ENCODE assay signal across 8 cellular contexts in the genomic region with DNA sequence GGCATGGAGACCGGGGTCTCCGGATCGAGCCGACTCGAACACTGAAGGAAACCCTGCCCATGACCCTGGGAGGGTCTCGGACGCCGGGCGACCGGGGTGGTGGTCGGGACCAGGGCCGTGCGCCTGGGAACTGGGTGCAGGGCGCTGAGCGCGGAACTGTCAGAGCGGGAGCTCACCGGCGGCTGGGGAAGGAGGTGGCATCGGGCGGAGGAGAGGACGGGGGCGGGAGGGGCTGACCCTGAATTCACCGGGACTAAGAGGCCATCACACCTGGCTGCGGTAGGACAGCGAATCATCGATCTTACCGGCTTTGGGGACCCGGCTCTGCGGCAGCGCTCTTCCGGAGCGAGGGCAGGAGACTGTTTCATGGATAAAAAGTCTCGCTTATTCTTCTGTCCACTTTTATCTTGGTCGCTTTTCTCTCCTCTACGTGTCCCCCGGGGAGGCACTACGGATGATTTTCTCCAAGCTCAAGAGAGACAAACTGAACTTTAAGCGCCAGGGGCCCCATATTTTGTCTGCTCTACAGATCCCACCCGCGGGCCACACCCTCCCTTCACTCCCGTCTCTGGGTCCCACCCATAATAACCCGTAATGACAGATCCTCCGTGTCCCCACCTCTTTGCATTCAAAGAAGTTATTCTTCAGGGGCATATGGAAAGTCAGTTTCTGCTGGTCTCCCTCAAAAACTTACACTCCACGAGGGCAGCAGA. TPM values are rescaled to one million over a fixed set of nuclear protein-coding genes. Genes with fewer than 3 reads are reported as not detected.
DNase-seq lines count a peak whose midpoint lies in the region; ATAC-seq, FAIRE-seq and TF ChIP-seq lines count a peak whose summit lies in the region.

A gene with protein sequence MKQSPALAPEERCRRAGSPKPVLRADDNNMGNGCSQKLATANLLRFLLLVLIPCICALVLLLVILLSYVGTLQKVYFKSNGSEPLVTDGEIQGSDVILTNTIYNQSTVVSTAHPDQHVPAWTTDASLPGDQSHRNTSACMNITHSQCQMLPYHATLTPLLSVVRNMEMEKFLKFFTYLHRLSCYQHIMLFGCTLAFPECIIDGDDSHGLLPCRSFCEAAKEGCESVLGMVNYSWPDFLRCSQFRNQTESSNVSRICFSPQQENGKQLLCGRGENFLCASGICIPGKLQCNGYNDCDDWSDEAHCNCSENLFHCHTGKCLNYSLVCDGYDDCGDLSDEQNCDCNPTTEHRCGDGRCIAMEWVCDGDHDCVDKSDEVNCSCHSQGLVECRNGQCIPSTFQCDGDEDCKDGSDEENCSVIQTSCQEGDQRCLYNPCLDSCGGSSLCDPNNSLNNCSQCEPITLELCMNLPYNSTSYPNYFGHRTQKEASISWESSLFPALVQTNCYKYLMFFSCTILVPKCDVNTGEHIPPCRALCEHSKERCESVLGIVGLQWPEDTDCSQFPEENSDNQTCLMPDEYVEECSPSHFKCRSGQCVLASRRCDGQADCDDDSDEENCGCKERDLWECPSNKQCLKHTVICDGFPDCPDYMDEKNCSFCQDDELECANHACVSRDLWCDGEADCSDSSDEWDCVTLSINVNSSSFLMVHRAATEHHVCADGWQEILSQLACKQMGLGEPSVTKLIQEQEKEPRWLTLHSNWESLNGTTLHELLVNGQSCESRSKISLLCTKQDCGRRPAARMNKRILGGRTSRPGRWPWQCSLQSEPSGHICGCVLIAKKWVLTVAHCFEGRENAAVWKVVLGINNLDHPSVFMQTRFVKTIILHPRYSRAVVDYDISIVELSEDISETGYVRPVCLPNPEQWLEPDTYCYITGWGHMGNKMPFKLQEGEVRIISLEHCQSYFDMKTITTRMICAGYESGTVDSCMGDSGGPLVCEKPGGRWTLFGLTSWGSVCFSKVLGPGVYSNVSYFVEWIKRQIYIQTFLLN (minus strand): TSS at position 486 of the 713 bp plus-strand sequence. CDS start 118 bp downstream, at position 368.

- H3K9me3 Mint-ChIP-seq in activated B cell treated with CpG ODN at 0.5 μM for 24 hours: peaks cover 6% of the 10 kb centered on the region
- H3K9me3 Mint-ChIP-seq in neural crest cell: peaks cover 9% of the 10 kb centered on the region

- FAIRE-seq in GM19239 (lab: Jason Lieb, UNC): no peak

- intact Hi-C loops in activated B cell treated with CpG ODN at 0.5 μM for 24 hours (cut with micrococcal nuclease): loop anchor here (1.0 to 10.0 kb wide), 6 partner anchors 10 to 993 kb away; a partner anchor contains a TSS
- intact Hi-C loops in esophagus squamous epithelium (cut with DNase I): loop anchor here (10.0 kb wide), 1 partner anchor 153 kb away; no protein-coding TSS in a partner anchor

- H3K27me3 Mint-ChIP-seq in activated B cell treated with CpG ODN at 0.5 μM for 24 hours: peaks cover 26% of the 10 kb centered on the region
- peaks cover 47% of the 10 kb centered on the region for H3K27me3 Mint-ChIP-seq in neural crest cell (ENCODE audit: low read depth)

- peaks cover 0 to 7% (median 0%) of the 10 kb centered on the region in 4 donors for H3K27me3 ChIP-seq in esophagus squamous epithelium

- no peak for TF ChIP-seq POLR2A in esophagus squamous epithelium (IDR thresholded peaks at IDR 0.05)

- 3 to 6% methylated on average over 30 to 33 of the region's 45 CpGs for WGBS in esophagus squamous epithelium, 2 donors

- H3K27ac Mint-ChIP-seq in activated B cell treated with CpG ODN at 0.5 μM for 24 hours: no peak within 1 kb of the TSS
- no peak within 1 kb of the TSS for H3K27ac Mint-ChIP-seq in neural crest cell (ENCODE audit: unreplicated experiment)

- ATAC-seq in HG03103 (IDR thresholded peaks at IDR 0.05; ENCODE audit: low read depth, unreplicated experiment) (peak; percentile 2), activated B cell treated with CpG ODN at 0.5 μM for 24 hours (ENCODE audit: low read depth) (peak; percentile 15)

- H3K4me1 ChIP-seq in esophagus squamous epithelium: peaks cover 17 to 35% (median 20%) of the 10 kb centered on the region in 3 donors

- CTCF ChIA-PET in activated B cell treated with CpG ODN at 0.5 μM for 24 hours (lab: Charles Lee): interaction anchor here (1.1 kb wide), 1 partner anchor 151 kb away, joined by 4 read pairs; no protein-coding TSS in a partner anchor

- no peaks in the 10 kb centered on the region for H3K9me3 ChIP-seq in esophagus squamous epithelium

- H3K36me3 ChIP-seq in esophagus squamous epithelium: no peaks in the 10 kb centered on the region

- H3K4me1 Mint-ChIP-seq in activated B cell treated with CpG ODN at 0.5 μM for 24 hours (peaks cover 37% of the 10 kb centered on the region), neural crest cell (peaks cover 16% of the 10 kb centered on the region)

- H3K4me3 Mint-ChIP-seq in activated B cell treated with CpG ODN at 0.5 μM for 24 hours (peak within 1 kb of the TSS; percentile 86), neural crest cell (peak within 1 kb of the TSS; percentile 90)

- peak within 1 kb of the TSS in 1 of 4 donors; percentile 16 for H3K27ac ChIP-seq in esophagus squamous epithelium

- POLR2A ChIA-PET in activated B cell treated with CpG ODN at 0.5 μM for 24 hours (lab: Charles Lee): interaction anchor here (0.6 kb wide), 1 partner anchor 1069 kb away, joined by 3 read pairs; a partner anchor contains a TSS

- peak; percentile 58 for DNase-seq in NCI-H82 (lab: John Stamatoyannopoulos, UW)
- no peak for DNase-seq in NCI-H82 treated with DMSO at 0.1 percent for 48 hours (lab: John Stamatoyannopoulos, UW; ENCODE audit: unreplicated experiment)
- no peak for DNase-seq in activated B cell treated with CpG ODN at 0.5 μM for 24 hours
- no peak for DNase-seq in esophagus squamous epithelium (lab: John Stamatoyannopoulos, UW)
- DNase-seq in neural crest cell (ENCODE audit: low read depth, low spot score): no peak
- no peak for DNase-seq in GM19239 (ENCODE audit: insufficient read length, low spot score)
- no peak for DNase-seq in NOMO-1 (lab: John Stamatoyannopoulos, UW; ENCODE audit: unreplicated experiment in 2 of 2)

- peak within 1 kb of the TSS; percentile 38 to 71 (median 49) for H3K4me3 ChIP-seq in esophagus squamous epithelium

- no peaks in the 10 kb centered on the region for H3K36me3 Mint-ChIP-seq in activated B cell treated with CpG ODN at 0.5 μM for 24 hours (ENCODE audit: low read depth)
- H3K36me3 Mint-ChIP-seq in neural crest cell (ENCODE audit: low read depth): peaks cover 4% of the 10 kb centered on the region

- no peak for TF ChIP-seq CTCF in activated B cell treated with CpG ODN at 0.5 μM for 24 hours (IDR thresholded peaks at IDR 0.05)
- TF ChIP-seq CTCF in esophagus squamous epithelium (IDR thresholded peaks at IDR 0.05): no peak
- TF ChIP-seq CTCF in neural crest cell (conservative IDR thresholded peaks at IDR 0.05): no peak

RNA-seq across cellular contexts. Expression of the gene that starts here (rescaled TPM):
- total RNA-seq in activated B cell treated with CpG ODN at 0.5 μM for 24 hours (not detected in 2 replicates), esophagus squamous epithelium (1 to 10 TPM in 1 of 4 donors, under 1 TPM in 3; 0.08 to 4.8 (median 0.41) TPM), neural crest cell (0.05 and 0.34 TPM in 2 replicates)

Comparison
In these comparisons a context has a peak if more than half of its experiments do, and no peak if none do; other contexts are left out.
1. Peak in ATAC-seq in activated B cell treated with CpG ODN at 0.5 μM for 24 hours; RNA of the gene not detected or under 1 TPM.